Comparison of ENCODE assay signal across 9 cellular contexts in the genomic region with DNA sequence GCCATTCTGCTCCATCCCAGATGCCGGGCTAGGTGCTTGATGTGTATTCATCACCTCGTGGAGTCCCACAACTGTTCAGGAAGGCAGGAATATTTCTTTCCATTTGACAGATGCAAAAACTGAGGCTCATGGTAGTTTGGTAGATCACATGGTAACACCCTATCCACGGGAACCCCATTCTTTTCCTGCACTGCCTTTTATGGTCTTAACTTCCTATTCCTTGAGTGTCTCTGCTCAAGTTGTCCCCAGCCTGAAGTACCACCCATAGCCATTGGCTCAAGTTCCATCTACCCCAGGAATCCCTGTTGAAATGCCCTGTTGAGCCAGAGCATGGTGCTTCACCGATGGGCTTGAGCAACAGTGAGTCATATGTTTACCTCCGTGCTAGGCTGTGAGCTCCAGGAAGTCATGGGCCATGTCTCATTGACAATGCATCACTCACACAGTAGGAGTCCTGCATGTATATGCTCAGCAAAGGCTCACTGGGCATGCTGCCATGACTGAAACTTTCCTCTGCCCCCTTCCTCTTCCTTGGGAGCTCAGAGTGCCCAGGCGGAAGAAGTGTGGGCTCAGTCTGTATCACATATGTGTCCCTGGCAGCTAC.
DNase-seq lines count a peak whose midpoint lies in the region; ATAC-seq, FAIRE-seq and TF ChIP-seq lines count a peak whose summit lies in the region.
"Had no signal": no experiment of that assay in that cellular context is flagged by ENCODE, and none has a peak within 500 bp of the region (broad histone marks: within the 10 kb centered on the region; RNA-seq: fewer than 3 reads in every experiment).

No MANE protein-coding gene starts in this region.

- TF ChIP-seq CTCF in BJ (IDR thresholded peaks at IDR 0.05; ENCODE audit: insufficient read depth, low read depth, low read length) (no peak), astrocyte of the spinal cord (IDR thresholded peaks at IDR 0.05; ENCODE audit: low read depth, low read length) (no peak), lower lobe of right lung (IDR thresholded peaks at IDR 0.05) (no peak), spleen (IDR thresholded peaks at IDR 0.05 in 8 of 11, conservative IDR thresholded peaks at IDR 0.05 in 3 of 11) (no peak)

- no peaks in the 10 kb centered on the region for H3K36me3 Mint-ChIP-seq in activated naive CD4-positive, alpha-beta T cell treated with anti-CD3 and anti-CD28 coated beads, Interleukin-2, amount 10 ng/mL, durations not matched to agents 7 days and 5 days

- WGBS in spleen, 5 donors: 73 to 83% (median 75%) methylated on average over 6 of the region's 6 CpGs

- no peak for TF ChIP-seq POLR2A in spleen (IDR thresholded peaks at IDR 0.05)

- DNase-seq in BJ (ENCODE audit: low read depth) (peak; percentile 24), HTR-8/SVneo (ENCODE audit: insufficient read length, low spot score) (peak; percentile 64), astrocyte of the spinal cord (ENCODE audit: low read depth, low spot score) (peak; percentile 96), lower lobe of right lung (no peak), spleen (no peak), Kasumi-1 (lab: John Stamatoyannopoulos, UW) (no peak)
- DNase-seq in activated naive CD4-positive, alpha-beta T cell treated with anti-CD3 and anti-CD28 coated beads, Interleukin-2, amount 10 ng/mL, durations not matched to agents 7 days and 5 days: no peak

- peaks cover 8% of the 10 kb centered on the region for H3K9me3 Mint-ChIP-seq in activated naive CD4-positive, alpha-beta T cell treated with anti-CD3 and anti-CD28 coated beads, Interleukin-2, amount 10 ng/mL, durations not matched to agents 7 days and 5 days

- CTCF ChIA-PET in BJ (lab: Yijun Ruan, JAX): interaction anchor here (1.0 kb wide), 1 partner anchor 13 kb away, joined by 3 read pairs; no protein-coding TSS in a partner anchor
- CTCF ChIA-PET in activated naive CD4-positive, alpha-beta T cell treated with anti-CD3 and anti-CD28 coated beads, Interleukin-2, amount 10 ng/mL, durations not matched to agents 7 days and 5 days (lab: Charles Lee): no interaction called here

- H3K4me1 ChIP-seq in lower lobe of right lung (no peaks in the 10 kb centered on the region), spleen (no peaks in the 10 kb centered on the region)
- H3K4me1 ChIP-seq: right atrium auricular region had no signal

- H3K4me3 Mint-ChIP-seq in activated naive CD4-positive, alpha-beta T cell treated with anti-CD3 and anti-CD28 coated beads, Interleukin-2, amount 10 ng/mL, durations not matched to agents 7 days and 5 days: no peak overlapping the region

- no peak overlapping the region for H3K4me3 ChIP-seq in BJ (ENCODE audit: low read depth, low read length)
- no peak overlapping the region for H3K4me3 ChIP-seq in astrocyte of the spinal cord (ENCODE audit: low read depth, low read length)
- no peak overlapping the region for H3K4me3 ChIP-seq in lower lobe of right lung
- H3K4me3 ChIP-seq in spleen: no peak overlapping the region
- H3K4me3 ChIP-seq: right atrium auricular region had no signal

- H3K36me3 ChIP-seq in BJ (ENCODE audit: control insufficient read depth, insufficient read depth, low read length) (no peaks in the 10 kb centered on the region), lower lobe of right lung (no peaks in the 10 kb centered on the region), spleen (no peaks in the 10 kb centered on the region)
- H3K36me3 ChIP-seq: right atrium auricular region had no signal

- ATAC-seq in lower lobe of right lung (peak; percentile 53 to 67), HG03565 (IDR thresholded peaks at IDR 0.05; ENCODE audit: unreplicated experiment) (no peak)

- H3K9me3 ChIP-seq in lower lobe of right lung: no peaks in the 10 kb centered on the region
- H3K9me3 ChIP-seq in spleen: no peaks in the 10 kb centered on the region
- H3K9me3 ChIP-seq: right atrium auricular region had no signal

- no peak overlapping the region for H3K27ac Mint-ChIP-seq in activated naive CD4-positive, alpha-beta T cell treated with anti-CD3 and anti-CD28 coated beads, Interleukin-2, amount 10 ng/mL, durations not matched to agents 7 days and 5 days

- H3K27me3 Mint-ChIP-seq in activated naive CD4-positive, alpha-beta T cell treated with anti-CD3 and anti-CD28 coated beads, Interleukin-2, amount 10 ng/mL, durations not matched to agents 7 days and 5 days: no peaks in the 10 kb centered on the region

- intact Hi-C loops in lower lobe of right lung (cut with DNase I) (no loop called here), spleen (cut with DNase I; ENCODE audit: low total_unique reads) (no loop called here)

- FAIRE-seq in HTR-8/SVneo (lab: Jason Lieb, UNC): peak; percentile 13

- no peaks in the 10 kb centered on the region for H3K4me1 Mint-ChIP-seq in activated naive CD4-positive, alpha-beta T cell treated with anti-CD3 and anti-CD28 coated beads, Interleukin-2, amount 10 ng/mL, durations not matched to agents 7 days and 5 days

- peaks cover 1% of the 10 kb centered on the region; the same call in 1 of the 2 replicates for H3K27me3 ChIP-seq in BJ (ENCODE audit: control insufficient read depth, insufficient read depth, low read length)
- no peaks in the 10 kb centered on the region for H3K27me3 ChIP-seq in lower lobe of right lung (ENCODE audit: low read depth)
- no peaks in the 10 kb centered on the region for H3K27me3 ChIP-seq in spleen (replicated peaks in 1 of 7)
- H3K27me3 ChIP-seq: right atrium auricular region had no signal

- POLR2A ChIA-PET in BJ (lab: Charles Lee): no interaction called here

- no peak overlapping the region for H3K27ac ChIP-seq in lower lobe of right lung
- no peak overlapping the region for H3K27ac ChIP-seq in spleen
- H3K27ac ChIP-seq: right atrium auricular region had no signal

- in situ Hi-C loops in astrocyte of the spinal cord (cut with HindIII; ENCODE audit: low sequenced_read_pairs): no loop called here

Comparison
In these comparisons a context has a peak if more than half of its experiments do, and no peak if none do; other contexts are left out.
1. DNase-seq: peak in BJ (single experiment), HTR-8/SVneo (single experiment) and astrocyte of the spinal cord (single experiment); none in lower lobe of right lung (single experiment), spleen (single experiment), activated naive CD4-positive, alpha-beta T cell treated with anti-CD3 and anti-CD28 coated beads, Interleukin-2, amount 10 ng/mL, durations not matched to agents 7 days and 5 days (single experiment) and Kasumi-1 (0 of 2).